28 cellular contexts compared by ENCODE assay signal in genomic region chr6:79699606-79700005, GRCh38.
"Had no signal": no experiment of that assay in that cellular context is flagged by ENCODE, and none has a peak within 500 bp of the region (broad histone marks: within the 10 kb centered on the region; RNA-seq: fewer than 3 reads in every experiment).

No MANE protein-coding gene starts in this region.

- H3K36me3 ChIP-seq: neural progenitor cell, right lobe of liver, uterus had no signal

- ATAC-seq: left colon; left ventricle myocardium superior; mucosa of descending colon; right lobe of liver; stimulated activated effector memory CD8-positive, alpha-beta T cell treated with anti-CD3 and anti-CD28 coated beads, Interleukin-12 subunit alpha, Interleukin-12 subunit beta, amount 100 ng/mL, for 72 hours had no signal

- FAIRE-seq: frontal cortex, small intestine had no signal

- DNase-seq: cortex of kidney; effector CD4-positive, alpha-beta T cell; hypothalamus; immature natural killer cell; islet precursor cell; kidney glomerular epithelial cell; left colon; left ventricle myocardium superior; mesenchymal stem cell; mucosa of descending colon; naive B cell; right lobe of liver; small intestine; stimulated activated CD4-positive, alpha-beta T cell treated with anti-CD3 and anti-CD28 coated beads, Interleukin-15, amount 100 ng/mL, for 24 hours; stimulated activated CD4-positive, alpha-beta T cell treated with anti-CD3 and anti-CD28 coated beads, Interleukin-4, amount 100 ng/mL, for 1 hour; stimulated activated naive CD4-positive, alpha-beta T cell treated with Interleukin-2 at 50 U/mL for 16 hours; stomach; thyroid gland; uterus had no signal

- H3K9me3 ChIP-seq: mucosa of descending colon, right lobe of liver, stomach, thyroid gland, uterus had no signal

- H3K4me3 ChIP-seq: lung, mucosa of descending colon, neural progenitor cell, right lobe of liver, stomach, thyroid gland, uterus had no signal

- H3K4me3 Mint-ChIP-seq: immature natural killer cell; mesothelial cell of epicardium; naive B cell; nephron; neural progenitor cell; stimulated activated effector memory CD8-positive, alpha-beta T cell treated with anti-CD3 and anti-CD28 coated beads, Interleukin-12 subunit alpha, Interleukin-12 subunit beta, amount 100 ng/mL, for 72 hours; type B pancreatic cell had no signal

- H3K27ac Mint-ChIP-seq: immature natural killer cell; mesothelial cell of epicardium; naive B cell; nephron; neural progenitor cell; progenitor cell of endocrine pancreas; stimulated activated effector memory CD8-positive, alpha-beta T cell treated with anti-CD3 and anti-CD28 coated beads, Interleukin-12 subunit alpha, Interleukin-12 subunit beta, amount 100 ng/mL, for 72 hours; type B pancreatic cell had no signal

- H3K4me1 Mint-ChIP-seq: mesothelial cell of epicardium, naive B cell, nephron, neural progenitor cell had no signal

- H3K27ac ChIP-seq: neural progenitor cell, parathyroid adenoma, right lobe of liver, stomach, thyroid gland, uterus had no signal

- H3K9me3 Mint-ChIP-seq: mesothelial cell of epicardium; nephron; neural progenitor cell; stimulated activated effector memory CD8-positive, alpha-beta T cell treated with anti-CD3 and anti-CD28 coated beads, Interleukin-12 subunit alpha, Interleukin-12 subunit beta, amount 100 ng/mL, for 72 hours; type B pancreatic cell had no signal

- H3K4me1 ChIP-seq: right lobe of liver, stomach, uterus had no signal

- H3K27me3 Mint-ChIP-seq: progenitor cell of endocrine pancreas, type B pancreatic cell had no signal

- H3K36me3 Mint-ChIP-seq: immature natural killer cell; naive B cell; stimulated activated effector memory CD8-positive, alpha-beta T cell treated with anti-CD3 and anti-CD28 coated beads, Interleukin-12 subunit alpha, Interleukin-12 subunit beta, amount 100 ng/mL, for 72 hours had no signal

- H3K27me3 ChIP-seq: neural progenitor cell, right lobe of liver, stomach, thyroid gland, uterus had no signal
